1 cellular context compared by ENCODE assay signal in the genomic region with DNA sequence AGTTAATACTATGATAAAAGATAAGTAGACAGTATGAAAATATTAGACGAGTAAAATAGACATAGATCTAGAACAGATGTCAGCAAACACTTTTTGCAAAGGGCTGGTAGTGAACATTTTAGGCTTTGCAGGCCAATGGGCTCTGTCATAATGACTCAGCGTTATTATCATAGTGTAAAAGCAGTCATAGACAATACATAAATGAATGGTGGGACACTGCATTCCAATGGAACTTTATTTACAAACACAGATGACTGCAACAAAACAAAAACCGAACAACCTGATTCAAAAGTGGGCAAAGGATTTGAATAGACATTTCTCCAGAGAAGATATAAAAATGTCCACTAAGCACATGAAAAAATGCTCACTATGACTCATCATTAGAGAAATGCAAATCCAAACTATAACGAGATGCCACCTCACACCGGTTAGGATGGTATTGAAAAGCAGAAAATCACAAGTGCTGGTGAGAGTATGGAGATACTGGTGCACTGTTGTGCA.
TF ChIP-seq lines count a peak whose summit lies in the region.

No MANE protein-coding gene starts in this region.

TF ChIP-seq in GM12878, 131 proteins besides CTCF, POLR2A, EP300 and RAD21:
- TF ChIP-seq EGR1 (IDR thresholded peaks at IDR 0.05; ENCODE audit: borderline replicate concordance in 1 of 2, low read depth in 2 of 2, low read length in 2 of 2), result no peak
- TF ChIP-seq USF1 (IDR thresholded peaks at IDR 0.05; ENCODE audit: borderline replicate concordance, extremely low read length, insufficient read depth, low read depth, low read length), result no peak
- 0 out of 4 replicates have a peak, but pooled peaks of 1 of the 2 experiments have one; percentile 14 for TF ChIP-seq IKZF2 (IDR thresholded peaks at IDR 0.05)
- peak; percentile 76 for TF ChIP-seq BACH1 (IDR thresholded peaks at IDR 0.05; ENCODE audit: borderline replicate concordance)
- no peak for TF ChIP-seq SUZ12 (IDR thresholded peaks at IDR 0.05; ENCODE audit: unreplicated experiment)
- no peak for TF ChIP-seq MEF2B (IDR thresholded peaks at IDR 0.05; ENCODE audit: partially characterized antibody, poor library complexity, severe bottlenecking)
- TF ChIP-seq ESRRA (IDR thresholded peaks at IDR 0.05; ENCODE audit: low read length), result no peak
- no peak for TF ChIP-seq SMAD5 (IDR thresholded peaks at IDR 0.05; ENCODE audit: low read depth)
- TF ChIP-seq JUNB (IDR thresholded peaks at IDR 0.05), result peak; percentile 52
- 0 out of 3 replicates have a peak, but pooled peaks have one; percentile 36 for TF ChIP-seq POU2F2 (IDR thresholded peaks at IDR 0.05; ENCODE audit: borderline replicate concordance, low read depth, low read length)
TF ChIP-seq in GM12878: peak in this region for 4.
